Comparison of ENCODE assay signal across 19 cellular contexts in the genomic region with DNA sequence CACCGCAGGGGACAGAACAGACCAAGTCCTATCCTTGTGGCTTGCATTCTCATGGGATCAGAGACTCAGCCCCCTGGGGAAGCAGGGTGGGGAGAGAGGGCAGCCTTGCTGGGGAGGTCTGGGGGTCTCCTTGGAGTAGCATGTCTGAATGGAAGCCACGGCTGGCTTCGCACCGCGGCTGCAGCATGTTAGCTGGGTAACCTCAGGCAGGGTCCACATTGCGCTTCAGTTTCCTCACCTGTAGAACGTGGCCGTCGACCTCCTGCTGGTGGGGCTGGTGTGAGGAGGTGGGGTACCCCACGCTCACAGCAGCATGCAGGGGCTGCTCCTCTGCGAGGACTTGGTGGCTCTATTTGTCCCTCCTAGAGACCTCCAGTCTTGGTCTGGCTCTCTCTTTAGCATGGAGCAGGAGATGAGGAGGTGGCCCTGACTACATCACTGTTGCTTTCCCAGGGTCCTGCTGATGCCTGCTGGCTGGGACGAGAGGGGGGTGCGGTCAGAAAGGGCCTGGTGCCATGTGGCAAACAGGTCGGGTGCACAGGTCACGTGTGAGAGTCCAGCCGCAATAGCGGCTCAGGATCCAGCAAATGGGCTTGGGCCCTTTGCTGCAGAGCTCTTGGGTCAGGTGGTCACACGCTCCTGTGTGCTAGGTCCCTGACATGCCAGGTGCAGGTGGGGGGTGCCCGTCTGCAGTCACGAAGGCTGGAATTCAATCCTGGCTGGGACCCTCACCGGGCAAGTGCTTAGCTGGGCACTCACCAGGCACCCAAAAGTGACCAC. TPM values are rescaled to one million over a fixed set of nuclear protein-coding genes. Genes with fewer than 3 reads are reported as not detected.
A peak's percentile ranks its signal among the peaks of the same experiment; 100 is the strongest.
DNase-seq lines count a peak whose midpoint lies in the region; ATAC-seq, FAIRE-seq and TF ChIP-seq lines count a peak whose summit lies in the region.
"Had no signal": no experiment of that assay in that cellular context is flagged by ENCODE, and none has a peak within 500 bp of the region (broad histone marks: within the 10 kb centered on the region; RNA-seq: fewer than 3 reads in every experiment).

No MANE protein-coding gene starts in this region.

- peaks cover 11% of the 10 kb centered on the region for H3K4me1 ChIP-seq in osteoblast (ENCODE audit: insufficient read depth, low read length)

- H3K79me2 ChIP-seq in osteoblast (ENCODE audit: insufficient read depth, low read length) = no peaks in the 10 kb centered on the region

- no peak overlapping the region for H3K4me3 ChIP-seq in bronchial epithelial cell (ENCODE audit: low read depth, low read length)
- no peak overlapping the region for H3K4me3 ChIP-seq in osteoblast (ENCODE audit: insufficient read depth, low read length)
- H3K4me3 ChIP-seq: SJCRH30 had no signal

- H3K4me2 ChIP-seq in osteoblast (ENCODE audit: insufficient read depth, low read length) = no peak overlapping the region

- no peak for TF ChIP-seq CTCF in bronchial epithelial cell (IDR thresholded peaks at IDR 0.05; ENCODE audit: insufficient read depth, low read length, severe bottlenecking)
- TF ChIP-seq CTCF in osteoblast (IDR thresholded peaks at IDR 0.05; ENCODE audit: extremely low read depth, low read depth, low read length) = no peak

- no peak overlapping the region for H3K27ac ChIP-seq in osteoblast (ENCODE audit: low read depth, low read length)
- H3K27ac ChIP-seq: SJCRH30 had no signal

- FAIRE-seq in bronchial epithelial cell (lab: Jason Lieb, UNC) = peak; percentile 23
- FAIRE-seq: A204.1, D721Med, GM12891, HepG2 had no signal

- ATAC-seq in left cardiac atrium (no peak), SK-N-SH treated with all-trans-retinoic acid at 6 μM for 48 hours (no peak)
- ATAC-seq: HepG2, PC-3 had no signal

- H3K36me3 ChIP-seq in bronchial epithelial cell (ENCODE audit: control insufficient read depth, insufficient read depth, low read length) (no peaks in the 10 kb centered on the region), osteoblast (ENCODE audit: insufficient read depth, low read length) (no peaks in the 10 kb centered on the region)
- H3K36me3 ChIP-seq: SJCRH30 had no signal

- no peaks in the 10 kb centered on the region for H3K9me3 ChIP-seq in osteoblast (ENCODE audit: low read depth, low read length)
- H3K9me3 ChIP-seq: SJCRH30 had no signal

- no peaks in the 10 kb centered on the region for H4K20me1 ChIP-seq in osteoblast (ENCODE audit: insufficient read depth, low read length)

- no peak overlapping the region for H2AFZ ChIP-seq in osteoblast (ENCODE audit: low read length)

- DNase-seq in cardiac septum (ENCODE audit: low spot score) (peak; percentile 54), left cardiac atrium (no peak), bronchial epithelial cell (ENCODE audit: low read depth) (no peak), osteoblast (ENCODE audit: insufficient read length, low spot score, missing footprints) (peak; percentile 60), LoVo (ENCODE audit: low spot score) (no peak)
- DNase-seq in activated CD4-positive, alpha-beta T cell treated with anti-CD3 and anti-CD28 coated beads, Interleukin-2, amount 50 U/mL, for 1 hour = no peak
- DNase-seq: GOT3, KG1, MV-4-11, NCI-H1417, NCI-H187, NCI-H226, PC-3, SJCRH30 had no signal

- intact Hi-C loops in cardiac septum (cut with DNase I) = loop anchor here (5.0 to 10.0 kb wide), 3 partner anchors 177 to 522 kb away; a partner anchor contains a TSS
- intact Hi-C loops in left cardiac atrium (cut with DNase I) = loop anchor here in 1 of 2 donors (10.0 kb wide), 1 partner anchor 325 kb away; no protein-coding TSS in a partner anchor

- H3K27me3 ChIP-seq in bronchial epithelial cell (ENCODE audit: control insufficient read depth, insufficient read depth, low read length) (no peaks in the 10 kb centered on the region), osteoblast (ENCODE audit: insufficient read depth, low read length) (peaks cover 8% of the 10 kb centered on the region)
- H3K27me3 ChIP-seq: SJCRH30 had no signal

TF ChIP-seq in SK-N-SH treated with all-trans-retinoic acid at 6 μM for 48 hours, 23 proteins besides CTCF, POLR2A, EP300 and RAD21:
- TF ChIP-seq, protein P1, sequence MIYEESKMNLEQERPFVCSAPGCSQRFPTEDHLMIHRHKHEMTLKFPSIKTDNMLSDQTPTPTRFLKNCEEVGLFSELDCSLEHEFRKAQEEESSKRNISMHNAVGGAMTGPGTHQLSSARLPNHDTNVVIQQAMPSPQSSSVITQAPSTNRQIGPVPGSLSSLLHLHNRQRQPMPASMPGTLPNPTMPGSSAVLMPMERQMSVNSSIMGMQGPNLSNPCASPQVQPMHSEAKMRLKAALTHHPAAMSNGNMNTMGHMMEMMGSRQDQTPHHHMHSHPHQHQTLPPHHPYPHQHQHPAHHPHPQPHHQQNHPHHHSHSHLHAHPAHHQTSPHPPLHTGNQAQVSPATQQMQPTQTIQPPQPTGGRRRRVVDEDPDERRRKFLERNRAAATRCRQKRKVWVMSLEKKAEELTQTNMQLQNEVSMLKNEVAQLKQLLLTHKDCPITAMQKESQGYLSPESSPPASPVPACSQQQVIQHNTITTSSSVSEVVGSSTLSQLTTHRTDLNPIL (CRISPR knock-in tag; IDR thresholded peaks at IDR 0.05; ENCODE audit: low read depth) = no peak
- TF ChIP-seq ZNF8 (CRISPR knock-in tag; IDR thresholded peaks at IDR 0.05) = no peak
- TF ChIP-seq, protein P2, sequence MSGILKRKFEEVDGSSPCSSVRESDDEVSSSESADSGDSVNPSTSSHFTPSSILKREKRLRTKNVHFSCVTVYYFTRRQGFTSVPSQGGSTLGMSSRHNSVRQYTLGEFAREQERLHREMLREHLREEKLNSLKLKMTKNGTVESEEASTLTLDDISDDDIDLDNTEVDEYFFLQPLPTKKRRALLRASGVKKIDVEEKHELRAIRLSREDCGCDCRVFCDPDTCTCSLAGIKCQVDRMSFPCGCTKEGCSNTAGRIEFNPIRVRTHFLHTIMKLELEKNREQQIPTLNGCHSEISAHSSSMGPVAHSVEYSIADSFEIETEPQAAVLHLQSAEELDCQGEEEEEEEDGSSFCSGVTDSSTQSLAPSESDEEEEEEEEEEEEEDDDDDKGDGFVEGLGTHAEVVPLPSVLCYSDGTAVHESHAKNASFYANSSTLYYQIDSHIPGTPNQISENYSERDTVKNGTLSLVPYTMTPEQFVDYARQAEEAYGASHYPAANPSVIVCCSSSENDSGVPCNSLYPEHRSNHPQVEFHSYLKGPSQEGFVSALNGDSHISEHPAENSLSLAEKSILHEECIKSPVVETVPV (CRISPR knock-in tag; IDR thresholded peaks at IDR 0.05) = no peak

RNA-seq across cellular contexts. Expression of a gene that starts 35.4 kb away (rescaled TPM):
- total RNA-seq in cardiac septum (0.19 TPM), left cardiac atrium (under 1 TPM in 1 of 2 donors, not detected in 1; 0.18 TPM), bronchial epithelial cell (0.26 and 0.38 TPM in 2 replicates), osteoblast (under 0.01 and 0.29 TPM in 2 replicates)

Comparison
In these comparisons a context has a peak if more than half of its experiments do, and no peak if none do; other contexts are left out.
1. DNase-seq: peak in cardiac septum (single experiment) and osteoblast (single experiment); none in left cardiac atrium (single experiment), bronchial epithelial cell (single experiment), activated CD4-positive, alpha-beta T cell treated with anti-CD3 and anti-CD28 coated beads, Interleukin-2, amount 50 U/mL, for 1 hour (single experiment) and LoVo (single experiment).